ENCODE assay signal across 9 cellular contexts in the genomic region with DNA sequence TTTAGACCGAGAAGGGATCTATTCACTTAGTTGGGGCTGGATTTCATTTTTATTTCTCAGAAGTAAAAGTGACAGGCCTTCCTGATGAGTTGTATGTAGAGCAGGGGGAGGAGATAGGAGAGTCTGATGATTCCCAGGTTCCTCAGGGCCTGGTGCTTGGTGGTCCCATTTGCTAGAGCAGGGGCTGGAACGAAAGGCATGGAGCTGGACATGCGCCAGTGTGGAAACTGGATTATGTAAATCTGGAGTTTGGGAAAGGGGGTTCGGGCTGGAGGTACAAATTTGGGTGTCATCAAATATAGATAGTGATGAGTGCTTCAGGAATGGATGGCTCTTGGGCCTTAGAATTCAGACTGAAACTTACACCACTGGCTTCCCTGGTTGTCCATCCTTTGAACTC. TPM values are rescaled to one million over a fixed set of nuclear protein-coding genes. Genes with fewer than 3 reads are reported as not detected.
"Had no signal": no experiment of that assay in that cellular context is flagged by ENCODE, and none has a peak within 500 bp of the region (broad histone marks: within the 10 kb centered on the region; RNA-seq: fewer than 3 reads in every experiment).

No MANE protein-coding gene starts in this region.

- FAIRE-seq: G401.6, GM12878, GM12891, GM12892, GM18507, GM19239 had no signal

- H3K4me3 ChIP-seq: GM12878 had no signal

- ATAC-seq: GM12878 had no signal

- DNase-seq: GDM1, GF-D8 had no signal

RNA-seq across cellular contexts. Expression of gene GNLY, which starts 27.5 kb away (rescaled TPM):
- total RNA-seq: G401 had no signal

RNA-seq across cellular contexts. Expression of gene ATOH8, which starts 32.1 kb away (rescaled TPM):
- total RNA-seq: GM12878 had no signal

RNA-seq across cellular contexts. Expression of gene SFTPB, which starts 53.6 kb away (rescaled TPM):
- total RNA-seq: G401 had no signal
